In the genomic region with DNA sequence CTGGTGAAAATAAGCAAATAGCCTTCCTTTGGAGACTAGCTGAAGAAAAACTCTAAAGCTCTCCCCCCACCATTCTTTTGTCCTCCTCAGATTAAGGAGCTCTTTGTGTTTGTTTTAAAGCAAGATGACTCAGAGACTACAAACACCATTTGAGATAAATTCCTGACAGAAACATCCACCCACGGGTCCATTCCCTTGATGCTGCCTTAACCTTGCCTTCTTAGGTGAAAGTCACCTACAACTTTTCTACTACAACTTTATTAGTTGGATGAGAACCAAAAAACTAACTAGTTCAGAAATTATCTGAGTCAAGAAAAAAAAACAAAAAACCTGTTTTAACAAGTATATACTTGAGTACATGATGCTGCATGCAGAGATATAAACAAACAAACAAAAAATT, we compare ENCODE assay signal across 2 cellular contexts.
TF ChIP-seq lines count a peak whose summit lies in the region.

No MANE protein-coding gene starts in this region.

TF ChIP-seq in A549, 52 proteins besides CTCF, POLR2A, EP300 and RAD21 (continued from another document):
- 0 out of 2 replicates have a peak, but pooled peaks have one; percentile 19 for TF ChIP-seq FOSL2 (IDR thresholded peaks at IDR 0.05)
- peak; percentile 62 for TF ChIP-seq FOSL2 (CRISPR knock-in tag; IDR thresholded peaks at IDR 0.05)
- TF ChIP-seq GATA3 (IDR thresholded peaks at IDR 0.05; ENCODE audit: borderline replicate concordance) = peak; percentile 22; the same call in 1 of the 2 replicates

TF ChIP-seq in HCT116, 20 proteins besides CTCF, POLR2A, EP300 and RAD21 (continued from another document):
- TF ChIP-seq, protein P1, sequence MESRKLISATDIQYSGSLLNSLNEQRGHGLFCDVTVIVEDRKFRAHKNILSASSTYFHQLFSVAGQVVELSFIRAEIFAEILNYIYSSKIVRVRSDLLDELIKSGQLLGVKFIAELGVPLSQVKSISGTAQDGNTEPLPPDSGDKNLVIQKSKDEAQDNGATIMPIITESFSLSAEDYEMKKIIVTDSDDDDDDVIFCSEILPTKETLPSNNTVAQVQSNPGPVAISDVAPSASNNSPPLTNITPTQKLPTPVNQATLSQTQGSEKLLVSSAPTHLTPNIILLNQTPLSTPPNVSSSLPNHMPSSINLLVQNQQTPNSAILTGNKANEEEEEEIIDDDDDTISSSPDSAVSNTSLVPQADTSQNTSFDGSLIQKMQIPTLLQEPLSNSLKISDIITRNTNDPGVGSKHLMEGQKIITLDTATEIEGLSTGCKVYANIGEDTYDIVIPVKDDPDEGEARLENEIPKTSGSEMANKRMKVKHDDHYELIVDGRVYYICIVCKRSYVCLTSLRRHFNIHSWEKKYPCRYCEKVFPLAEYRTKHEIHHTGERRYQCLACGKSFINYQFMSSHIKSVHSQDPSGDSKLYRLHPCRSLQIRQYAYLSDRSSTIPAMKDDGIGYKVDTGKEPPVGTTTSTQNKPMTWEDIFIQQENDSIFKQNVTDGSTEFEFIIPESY (IDR thresholded peaks at IDR 0.05; ENCODE audit: extremely low read depth, insufficient replicate concordance, low read length) = no peak
- TF ChIP-seq YY1 (IDR thresholded peaks at IDR 0.05; ENCODE audit: extremely low read depth, insufficient replicate concordance, low read depth, low read length) (no peak), POLR2AphosphoS5 (IDR thresholded peaks at IDR 0.05; ENCODE audit: low read depth, low read length) (no peak), EZH2phosphoT487 (IDR thresholded peaks at IDR 0.05; ENCODE audit: borderline replicate concordance) (no peak), SRF (IDR thresholded peaks at IDR 0.05; ENCODE audit: low read depth) (no peak; the same call in 1 of the 2 replicates), ELF1 (IDR thresholded peaks at IDR 0.05; ENCODE audit: borderline replicate concordance, low read depth) (no peak), FOSL1 (IDR thresholded peaks at IDR 0.05; ENCODE audit: low read depth) (peak; percentile 43; the same call in 1 of the 2 replicates), JUND (IDR thresholded peaks at IDR 0.05) (0 out of 2 replicates have a peak, but pooled peaks have one; percentile 31)
